Comparison of ENCODE assay signal across 8 cellular contexts in genomic region chr3:37855363-37855970, GRCh38. TPM values are rescaled to one million over a fixed set of nuclear protein-coding genes. Genes with fewer than 3 reads are reported as not detected.
DNase-seq lines count a peak whose midpoint lies in the region; ATAC-seq and TF ChIP-seq lines count a peak whose summit lies in the region.

No MANE protein-coding gene starts in this region.

- H4K20me1 ChIP-seq in SK-N-SH (ENCODE audit: insufficient read depth) = no peaks in the 10 kb centered on the region

- TF ChIP-seq RAD21 in SK-N-SH (IDR thresholded peaks at IDR 0.05; ENCODE audit: low read length) = peak; percentile 97

- peaks cover 3% of the 10 kb centered on the region for H3F3A ChIP-seq in SK-N-SH (replicated peaks; ENCODE audit: insufficient read depth)

- no peak overlapping the region for H3K4me3 Mint-ChIP-seq in activated naive CD4-positive, alpha-beta T cell treated with anti-CD3 and anti-CD28 coated beads for 36 hours

- H3K27ac ChIP-seq in SK-N-SH (ENCODE audit: low read depth in 2 of 2, low read length in 1 of 2) (no peak overlapping the region), upper lobe of right lung (no peak overlapping the region)

- 47% methylated on average over 4 of the region's 5 CpGs for WGBS in SK-N-SH (ENCODE audit: low lambda C conversion rate)

- H3K9me3 ChIP-seq in SK-N-SH (no peaks in the 10 kb centered on the region), upper lobe of right lung (no peaks in the 10 kb centered on the region)

- intact Hi-C loops in activated naive CD4-positive, alpha-beta T cell treated with anti-CD3 and anti-CD28 coated beads for 36 hours (cut with micrococcal nuclease) = loop anchor here (1.0 to 10.0 kb wide), 3 partner anchors 112 to 259 kb away; no protein-coding TSS in a partner anchor
- intact Hi-C loops in upper lobe of right lung (cut with DNase I) = loop anchor here (5.0 kb wide), 1 partner anchor 112 kb away; no protein-coding TSS in a partner anchor

- H3K4me1 Mint-ChIP-seq in activated naive CD4-positive, alpha-beta T cell treated with anti-CD3 and anti-CD28 coated beads for 36 hours (ENCODE audit: low read depth) = peaks cover 6% of the 10 kb centered on the region

- peaks cover 16% of the 10 kb centered on the region; the same call in 1 of the 2 replicates for H3K79me2 ChIP-seq in SK-N-SH (ENCODE audit: insufficient read depth)

- no peaks in the 10 kb centered on the region for H3K9me3 Mint-ChIP-seq in activated naive CD4-positive, alpha-beta T cell treated with anti-CD3 and anti-CD28 coated beads for 36 hours

- ATAC-seq in upper lobe of right lung = peak; percentile 78

- peaks cover 6 to 10% of the 10 kb centered on the region in 2 experiments; a peak in 3 of 4 replicates for H3K4me1 ChIP-seq in SK-N-SH (ENCODE audit: control insufficient read depth in 1 of 2, insufficient read depth in 2 of 2, low read depth in 1 of 2, low read length in 1 of 2)
- peaks cover 6% of the 10 kb centered on the region for H3K4me1 ChIP-seq in upper lobe of right lung

- H3K36me3 ChIP-seq in SK-N-SH (replicated peaks in 1 of 2; ENCODE audit: control insufficient read depth in 1 of 2, insufficient read depth in 2 of 2, low read length in 1 of 2) (peaks cover 0 to 4% of the 10 kb centered on the region in 2 experiments), upper lobe of right lung (no peaks in the 10 kb centered on the region)

- H3K4me2 ChIP-seq in SK-N-SH = no peak overlapping the region

- TF ChIP-seq CTCF in SK-N-SH (IDR thresholded peaks at IDR 0.05) (peak; percentile 94), upper lobe of right lung (IDR thresholded peaks at IDR 0.05) (peak; percentile 95)

- no peaks in the 10 kb centered on the region for H3K27me3 Mint-ChIP-seq in activated naive CD4-positive, alpha-beta T cell treated with anti-CD3 and anti-CD28 coated beads for 36 hours (ENCODE audit: low read depth)

- in situ Hi-C loops in KBM-7 (cut with MboI; ENCODE audit: low pct_unique_long_range_greater_than_20kb, low sequenced_read_pairs) = loop anchor here (10.0 kb wide), 1 partner anchor 119 kb away; no protein-coding TSS in a partner anchor

- peak; percentile 78 for DNase-seq in DMS 273 (lab: John Stamatoyannopoulos, UW; ENCODE audit: unreplicated experiment)
- no peak for DNase-seq in DMS 273 treated with DMSO at 0.1 percent for 48 hours (lab: John Stamatoyannopoulos, UW)
- DNase-seq in KBM-7 = peak; percentile 84
- peak; percentile 79 for DNase-seq in SK-N-SH
- DNase-seq in activated naive CD4-positive, alpha-beta T cell treated with anti-CD3 and anti-CD28 coated beads for 36 hours = peak; percentile 88
- DNase-seq in glomerular endothelial cell (ENCODE audit: extremely low read depth, low read depth, low spot score) = peak; percentile 47
- DNase-seq in pons (ENCODE audit: low spot score) = peak; percentile 75
- peak; percentile 90 for DNase-seq in upper lobe of right lung

- POLR2A ChIA-PET in SK-N-SH (lab: Yijun Ruan, JAX) = interaction anchor here (0.7 kb wide), 1 partner anchor 119 kb away, joined by 3 read pairs; no protein-coding TSS in a partner anchor

- no peak for TF ChIP-seq EP300 in SK-N-SH (IDR thresholded peaks at IDR 0.05; ENCODE audit: borderline replicate concordance in 1 of 2, low read depth in 1 of 2, low read length in 1 of 2)

- no peaks in the 10 kb centered on the region for H3K36me3 Mint-ChIP-seq in activated naive CD4-positive, alpha-beta T cell treated with anti-CD3 and anti-CD28 coated beads for 36 hours (ENCODE audit: low read depth)

- H3K4me3 ChIP-seq in SK-N-SH (ENCODE audit: low read depth in 2 of 2, low read length in 1 of 2) (no peak overlapping the region; a peak in 1 of 4 replicates), upper lobe of right lung (no peak overlapping the region)

- H3K27me3 ChIP-seq in SK-N-SH (ENCODE audit: insufficient read depth) (no peaks in the 10 kb centered on the region), upper lobe of right lung (no peaks in the 10 kb centered on the region)

- no peak overlapping the region for H3K27ac Mint-ChIP-seq in activated naive CD4-positive, alpha-beta T cell treated with anti-CD3 and anti-CD28 coated beads for 36 hours

- CTCF ChIA-PET in SK-N-SH (lab: Yijun Ruan, JAX) = interaction anchor here (0.6 to 4.6 kb wide), 45 partner anchors 9 to 634 kb away, joined by 3 to 77 read pairs (median 4); no protein-coding TSS in a partner anchor
- CTCF ChIA-PET in activated naive CD4-positive, alpha-beta T cell treated with anti-CD3 and anti-CD28 coated beads for 36 hours (lab: Charles Lee) = interaction anchor here (0.6 to 4.9 kb wide), 19 partner anchors 10 to 180 kb away, joined by 3 to 43 read pairs (median 4); no protein-coding TSS in a partner anchor

- no peak overlapping the region for H3K9ac ChIP-seq in SK-N-SH

- no peaks in the 10 kb centered on the region for H3K9me2 ChIP-seq in SK-N-SH

- no peak overlapping the region for H2AFZ ChIP-seq in SK-N-SH (ENCODE audit: low read depth)

TF ChIP-seq in SK-N-SH, 30 proteins besides CTCF, POLR2A, EP300 and RAD21:
- no peak for TF ChIP-seq TAF1 (IDR thresholded peaks at IDR 0.05; ENCODE audit: borderline replicate concordance, low read depth, low read length)
- peak; percentile 98 for TF ChIP-seq SMC3 (IDR thresholded peaks at IDR 0.05; ENCODE audit: low read depth, low read length)
TF ChIP-seq in SK-N-SH: peak in this region for 1.

RNA-seq across cellular contexts. Expression of gene CTDSPL, which starts 6.2 kb away (rescaled TPM):
- polyA plus RNA-seq in SK-N-SH (2012; rRNA removed) = 22.1 and 26.8 TPM in 2 replicates
- polyA plus RNA-seq in SK-N-SH (2012; cell fraction: cytosol; rRNA removed) = 21.0 and 25.1 TPM in 2 replicates
- polyA plus RNA-seq in SK-N-SH (2012; cell fraction: nucleus; rRNA removed) = 24.4 and 33.8 TPM in 2 replicates
- total RNA-seq in activated naive CD4-positive, alpha-beta T cell treated with anti-CD3 and anti-CD28 coated beads for 36 hours = 1 to 10 TPM; 3.7 to 5.0 TPM
- 21.1 and 26.9 TPM in 2 replicates for total RNA-seq in glomerular endothelial cell
- 78.6 TPM for total RNA-seq in upper lobe of right lung
